ENCODE assay signal across 17 cellular contexts in the genomic region with DNA sequence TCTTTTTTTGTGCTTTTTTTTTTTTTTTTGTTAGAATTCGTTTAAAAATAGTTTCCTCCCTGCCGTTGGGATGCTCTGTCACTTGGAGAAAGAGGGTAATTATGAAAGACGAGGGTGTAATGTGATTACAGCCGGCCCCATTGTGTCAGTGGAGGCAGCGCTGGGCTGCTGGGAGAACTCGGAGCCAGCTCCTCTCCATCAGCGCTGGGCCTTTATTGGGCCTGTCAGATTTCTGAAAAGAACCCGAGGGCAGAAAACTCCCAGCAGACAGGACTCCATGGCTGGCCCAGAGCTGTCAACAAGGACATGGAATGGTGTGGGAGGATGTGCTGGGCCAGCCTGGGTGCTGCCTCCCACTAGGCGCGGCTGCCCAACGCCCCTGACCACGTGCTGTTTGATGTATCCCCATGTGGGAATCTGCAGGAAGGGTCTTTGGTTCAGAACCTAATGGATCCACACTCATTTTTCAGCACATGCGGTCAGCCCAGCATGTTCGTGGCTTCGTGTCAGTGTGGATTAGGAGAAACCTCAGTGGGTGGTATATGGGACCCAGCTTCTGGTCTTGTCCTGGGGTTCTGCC.
DNase-seq lines count a peak whose midpoint lies in the region; ATAC-seq, FAIRE-seq and TF ChIP-seq lines count a peak whose summit lies in the region.
"Had no signal": no experiment of that assay in that cellular context is flagged by ENCODE, and none has a peak within 500 bp of the region (broad histone marks: within the 10 kb centered on the region; RNA-seq: fewer than 3 reads in every experiment).

No MANE protein-coding gene starts in this region.

- no peak overlapping the region; a peak in 1 of 4 replicates for H3K9ac ChIP-seq in K562 (ENCODE audit: insufficient read depth in 1 of 2, low read depth in 2 of 2, low read length in 2 of 2)

- no peaks in the 10 kb centered on the region for H3K36me3 Mint-ChIP-seq in neural crest cell (ENCODE audit: low read depth)

- no peaks in the 10 kb centered on the region for H3K36me3 ChIP-seq in K562 (ENCODE audit: control insufficient read depth, insufficient read depth, low read length)
- H3K36me3 ChIP-seq: HAP-1 had no signal

- no peak for TF ChIP-seq POLR2A in K562 (conservative IDR thresholded peaks at IDR 0.05)

- CTCF ChIA-PET in K562 (lab: Yijun Ruan, JAX; ENCODE audit: low intra/inter-chr PET ratio) = no interaction called here

- BruUV-seq in K562 (replicated peaks; lab: Mats Ljungman, UMichigan) = no TSS peak

- FAIRE-seq in K562 (lab: Jason Lieb, UNC) = no peak
- FAIRE-seq: G401.6, GM12892, H54 had no signal

- H2AFZ ChIP-seq in K562 (ENCODE audit: low read depth, low read length) = no peak overlapping the region

- H3K27me3 Mint-ChIP-seq in neural crest cell (ENCODE audit: low read depth) = peaks cover 10% of the 10 kb centered on the region

- DNase-seq in K562 (ENCODE audit: extremely low read depth in 1 of 4, low spot score in 3 of 4) (no peak), head of caudate nucleus (peak in 25 of 42 donors; percentile 5 to 75 (median 27)), neural crest cell (ENCODE audit: low read depth, low spot score) (no peak), NCI-H748 (lab: John Stamatoyannopoulos, UW; ENCODE audit: unreplicated experiment) (no peak), islet precursor cell (no peak)
- DNase-seq: Calu3; CD4-positive, alpha-beta memory T cell; COR-L47; DMS53; DMS79 treated with DMSO at 0.1 percent for 48 hours; GOT3; HFFc6 had no signal

- H3K9me3 ChIP-seq in K562 (replicated peaks; ENCODE audit: control insufficient read depth, insufficient read depth, low read depth, low read length) = no peaks in the 10 kb centered on the region
- H3K9me3 ChIP-seq: HAP-1 had no signal

- H3K27ac ChIP-seq in K562 (ENCODE audit: extremely low read depth, low read depth, low read length) = no peak overlapping the region

- POLR2A ChIA-PET in K562 (lab: Yijun Ruan, JAX) = interaction anchor here (0.7 kb wide), 2 partner anchors 10 to 22 kb away, joined by 3 to 4 read pairs; no protein-coding TSS in a partner anchor

- H3K4me3 ChIP-seq in K562 = no peak overlapping the region
- H3K4me3 ChIP-seq: HAP-1 had no signal

- no peaks in the 10 kb centered on the region for H3K9me1 ChIP-seq in K562 (ENCODE audit: control insufficient read depth, insufficient read depth, low read length)

- ATAC-seq in K562 (no peak), HG03095 (IDR thresholded peaks at IDR 0.05; ENCODE audit: unreplicated experiment) (no peak)

- TF ChIP-seq EP300 in K562 (IDR thresholded peaks at IDR 0.05; ENCODE audit: low read length) = no peak

- intact Hi-C loops in K562 (cut with micrococcal nuclease) (no loop called here), head of caudate nucleus (cut with DNase I) (no loop called here)

- peaks cover 12% of the 10 kb centered on the region for H3K4me1 Mint-ChIP-seq in neural crest cell
- H3K4me1 Mint-ChIP-seq: CD4-positive, alpha-beta memory T cell had no signal

- peak overlapping the region; percentile 28 for H3K27ac Mint-ChIP-seq in neural crest cell (ENCODE audit: unreplicated experiment)
- H3K27ac Mint-ChIP-seq: CD4-positive, alpha-beta memory T cell; HFFc6 had no signal

- peaks cover 4% of the 10 kb centered on the region for H3K9me3 Mint-ChIP-seq in neural crest cell
- H3K9me3 Mint-ChIP-seq: CD4-positive, alpha-beta memory T cell had no signal

- H3K79me2 ChIP-seq in K562 (ENCODE audit: control insufficient read depth, insufficient read depth, low read length) = no peaks in the 10 kb centered on the region

- H4K20me1 ChIP-seq in K562 (replicated peaks; ENCODE audit: control insufficient read depth, insufficient read depth, low read length) = no peaks in the 10 kb centered on the region

- no peak for TF ChIP-seq RAD21 in K562 (CRISPR knock-in tag; conservative IDR thresholded peaks at IDR 0.05 in 1 of 2, IDR thresholded peaks at IDR 0.05 in 1 of 2)

- H3K4me1 ChIP-seq in K562 (replicated peaks in 1 of 2; ENCODE audit: control insufficient read depth in 2 of 2, insufficient read depth in 2 of 2, low read length in 2 of 2) = peaks cover 0 to 7% of the 10 kb centered on the region in 2 experiments; a peak in 3 of 5 replicates
- H3K4me1 ChIP-seq: HAP-1 had no signal

- H3K27me3 ChIP-seq in K562 (ENCODE audit: control insufficient read depth in 2 of 2, insufficient read depth in 2 of 2, low read length in 2 of 2) = peaks cover 15 to 22% of the 10 kb centered on the region in 2 experiments

- 4% methylated on average over 15 of the region's 15 CpGs for WGBS in K562 (ENCODE audit: insufficient coverage, low coverage, missing lambda C conversion rate)

- in situ Hi-C loops in K562 (cut with MboI) = no loop called here

- H3K4me2 ChIP-seq in K562 (ENCODE audit: insufficient read depth, low read length) = no peak overlapping the region

- H3K4me3 Mint-ChIP-seq in neural crest cell = no peak overlapping the region
- H3K4me3 Mint-ChIP-seq: CD4-positive, alpha-beta memory T cell; HFFc6 had no signal

- TF ChIP-seq CTCF in K562 (IDR thresholded peaks at IDR 0.05 in 2 of 3, conservative IDR thresholded peaks at IDR 0.05 in 1 of 3; ENCODE audit: insufficient read depth in 2 of 3, low read depth in 1 of 3, low read length in 3 of 3) (no peak), neural crest cell (conservative IDR thresholded peaks at IDR 0.05) (no peak)

TF ChIP-seq in K562, 482 proteins besides CTCF, POLR2A, EP300 and RAD21 (continues in another document):
- TF ChIP-seq E2F6 (IDR thresholded peaks at IDR 0.05; ENCODE audit: borderline replicate concordance in 1 of 2, extremely low read depth in 1 of 2, insufficient read depth in 1 of 2, insufficient read length in 1 of 2, low read depth in 1 of 2, low read length in 1 of 2, poor library complexity in 1 of 2, severe bottlenecking in 1 of 2) (peak in 1 of 2 experiments; percentile 30), BACH1 (tag; IDR thresholded peaks at IDR 0.05) (no peak)

Comparison
In these comparisons a context has a peak if more than half of its experiments do, and no peak if none do; other contexts are left out.
1. DNase-seq: peak in head of caudate nucleus (25 of 42); none in K562 (0 of 4), neural crest cell (single experiment), NCI-H748 (single experiment) and islet precursor cell (single experiment).